Comparison of ENCODE assay signal across 17 cellular contexts in the genomic region with DNA sequence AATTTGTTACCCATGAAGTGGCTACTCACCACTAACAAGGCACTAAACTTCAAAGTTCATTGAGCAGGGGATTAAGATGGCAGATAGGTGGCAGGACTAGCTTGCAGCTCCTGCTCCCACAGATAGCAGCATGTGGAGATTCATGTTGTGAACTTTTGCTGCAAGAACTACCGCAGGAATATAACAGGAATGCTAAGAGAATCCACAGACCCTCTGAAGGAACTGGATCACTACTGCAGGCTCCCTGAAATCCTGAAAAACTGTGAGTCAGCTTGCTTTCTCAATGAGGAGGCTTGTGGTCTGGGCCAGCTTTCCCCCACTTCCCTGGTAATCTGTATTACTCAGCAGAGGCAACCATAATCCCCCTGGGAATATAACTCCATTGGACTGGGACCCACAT.
DNase-seq lines count a peak whose midpoint lies in the region; FAIRE-seq and TF ChIP-seq lines count a peak whose summit lies in the region.
"Had no signal": no experiment of that assay in that cellular context is flagged by ENCODE, and none has a peak within 500 bp of the region (broad histone marks: within the 10 kb centered on the region; RNA-seq: fewer than 3 reads in every experiment).

No MANE protein-coding gene starts in this region.

- no peaks in the 10 kb centered on the region for H3K27me3 ChIP-seq in prostate gland (replicated peaks; ENCODE audit: insufficient read depth)

- intact Hi-C loops in prostate gland (cut with DNase I) = no loop called here

- H3K4me3 ChIP-seq in cardiac fibroblast (replicated peaks in 1 of 2; ENCODE audit: low read depth in 2 of 2, low read length in 2 of 2) (no peak overlapping the region), prostate gland (no peak overlapping the region)
- H3K4me3 ChIP-seq: A549 had no signal

- FAIRE-seq in RCC 7860 (lab: Jason Lieb, UNC) = no peak
- FAIRE-seq: H54 had no signal

- no peak overlapping the region for H3K27ac ChIP-seq in prostate gland
- H3K27ac ChIP-seq: A549 had no signal

- WGBS in prostate gland = 80% methylated on average over 1 of the region's 1 CpG

- H3K9me3 ChIP-seq in prostate gland = no peaks in the 10 kb centered on the region
- H3K9me3 ChIP-seq: A549 had no signal

- no peaks in the 10 kb centered on the region for H3K4me1 ChIP-seq in prostate gland (replicated peaks)
- H3K4me1 ChIP-seq: A549 had no signal

- TF ChIP-seq CTCF in cardiac fibroblast (IDR thresholded peaks at IDR 0.05; ENCODE audit: low read depth, low read length) (no peak), prostate gland (IDR thresholded peaks at IDR 0.05) (no peak)

- no peak for TF ChIP-seq POLR2A in prostate gland (IDR thresholded peaks at IDR 0.05)

- no peaks in the 10 kb centered on the region for H3K36me3 ChIP-seq in prostate gland

- DNase-seq in ELR (ENCODE audit: low read depth) (peak; percentile 57), RCC 7860 (ENCODE audit: low spot score) (peak; percentile 9), cardiac fibroblast (ENCODE audit: low read depth in 2 of 2) (peak; percentile 1 to 6), non-pigmented ciliary epithelial cell (ENCODE audit: low read depth) (peak; percentile 27), prostate gland (ENCODE audit: low spot score) (no peak), pons (ENCODE audit: low spot score) (no peak), retina (no peak)
- DNase-seq in activated CD4-positive, alpha-beta T cell treated with anti-CD3 and anti-CD28 coated beads, Interleukin-2, amount 50 U/mL, for 4 hours = no peak
- DNase-seq: COR-L47, HFFc6, Karpas-422, NCI-H187, NCI-H345, RPMI8226, SIG-M5 had no signal

Comparison
In these comparisons a context has a peak if more than half of its experiments do, and no peak if none do; other contexts are left out.
1. DNase-seq: peak in ELR (single experiment), RCC 7860 (single experiment), cardiac fibroblast (2 of 2) and non-pigmented ciliary epithelial cell (single experiment); none in prostate gland (single experiment), pons (single experiment), retina (single experiment) and activated CD4-positive, alpha-beta T cell treated with anti-CD3 and anti-CD28 coated beads, Interleukin-2, amount 50 U/mL, for 4 hours (0 of 2).